Comparison of ENCODE assay signal across 1 cellular context in genomic region chr1:21775985-21776562, GRCh38.
TF ChIP-seq lines count a peak whose summit lies in the region.

No MANE protein-coding gene starts in this region.

TF ChIP-seq in HepG2, 621 proteins besides CTCF, POLR2A, EP300 and RAD21 (continued from another document):
- TF ChIP-seq, protein P1, sequence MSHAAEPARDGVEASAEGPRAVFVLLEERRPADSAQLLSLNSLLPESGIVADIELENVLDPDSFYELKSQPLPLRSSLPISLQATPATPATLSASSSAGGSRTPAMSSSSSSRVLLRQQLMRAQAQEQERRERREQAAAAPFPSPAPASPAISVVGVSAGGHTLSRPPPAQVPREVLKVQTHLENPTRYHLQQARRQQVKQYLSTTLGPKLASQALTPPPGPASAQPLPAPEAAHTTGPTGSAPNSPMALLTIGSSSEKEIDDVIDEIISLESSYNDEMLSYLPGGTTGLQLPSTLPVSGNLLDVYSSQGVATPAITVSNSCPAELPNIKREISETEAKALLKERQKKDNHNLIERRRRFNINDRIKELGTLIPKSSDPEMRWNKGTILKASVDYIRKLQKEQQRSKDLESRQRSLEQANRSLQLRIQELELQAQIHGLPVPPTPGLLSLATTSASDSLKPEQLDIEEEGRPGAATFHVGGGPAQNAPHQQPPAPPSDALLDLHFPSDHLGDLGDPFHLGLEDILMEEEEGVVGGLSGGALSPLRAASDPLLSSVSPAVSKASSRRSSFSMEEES (CRISPR knock-in tag; IDR thresholded peaks at IDR 0.05), result peak; percentile 88
- TF ChIP-seq GATAD2A (CRISPR knock-in tag; IDR thresholded peaks at IDR 0.05) (peak; percentile 98), ZNF614 (CRISPR knock-in tag; IDR thresholded peaks at IDR 0.05; ENCODE audit: borderline replicate concordance) (0 out of 2 replicates have a peak, but pooled peaks have one; percentile 39), IKZF5 (CRISPR knock-in tag; IDR thresholded peaks at IDR 0.05) (peak; percentile 84), ATF1 (CRISPR knock-in tag; IDR thresholded peaks at IDR 0.05) (peak; percentile 45; the same call in 1 of the 2 replicates), HDAC2 (CRISPR knock-in tag; IDR thresholded peaks at IDR 0.05) (peak; percentile 91), NR3C1 (CRISPR knock-in tag; IDR thresholded peaks at IDR 0.05) (no peak), KAT2B (IDR thresholded peaks at IDR 0.05; ENCODE audit: borderline replicate concordance, low read depth, low read length) (peak; percentile 17; the same call in 1 of the 2 replicates), ZNF562 (CRISPR knock-in tag; IDR thresholded peaks at IDR 0.05; ENCODE audit: borderline replicate concordance) (no peak), AHDC1 (CRISPR knock-in tag; IDR thresholded peaks at IDR 0.05; ENCODE audit: borderline replicate concordance) (peak; percentile 82; the same call in 1 of the 2 replicates), ZBTB39 (CRISPR knock-in tag; IDR thresholded peaks at IDR 0.05) (peak; percentile 62; the same call in 1 of the 2 replicates), ARID4A (CRISPR knock-in tag; IDR thresholded peaks at IDR 0.05; ENCODE audit: borderline replicate concordance) (peak; percentile 36; the same call in 1 of the 2 replicates), NFATC3 (CRISPR knock-in tag; IDR thresholded peaks at IDR 0.05) (no peak), ZFP36L1 (CRISPR knock-in tag; IDR thresholded peaks at IDR 0.05) (0 out of 2 replicates have a peak, but pooled peaks have one; percentile 30), ZNF331 (CRISPR knock-in tag; IDR thresholded peaks at IDR 0.05) (peak; percentile 56; the same call in 1 of the 2 replicates), FOXK2 (IDR thresholded peaks at IDR 0.05) (peak; percentile 73), TBX3 (IDR thresholded peaks at IDR 0.05; ENCODE audit: borderline replicate concordance) (peak; percentile 98), YEATS2 (CRISPR knock-in tag; IDR thresholded peaks at IDR 0.05; ENCODE audit: borderline replicate concordance) (no peak; the same call in 1 of the 2 replicates), SMAD3 (CRISPR knock-in tag; IDR thresholded peaks at IDR 0.05) (peak; percentile 97), TFAP4 (IDR thresholded peaks at IDR 0.05; ENCODE audit: borderline replicate concordance, low read depth) (0 out of 2 replicates have a peak, but pooled peaks have one; percentile 34)
- TF ChIP-seq, protein P2, sequence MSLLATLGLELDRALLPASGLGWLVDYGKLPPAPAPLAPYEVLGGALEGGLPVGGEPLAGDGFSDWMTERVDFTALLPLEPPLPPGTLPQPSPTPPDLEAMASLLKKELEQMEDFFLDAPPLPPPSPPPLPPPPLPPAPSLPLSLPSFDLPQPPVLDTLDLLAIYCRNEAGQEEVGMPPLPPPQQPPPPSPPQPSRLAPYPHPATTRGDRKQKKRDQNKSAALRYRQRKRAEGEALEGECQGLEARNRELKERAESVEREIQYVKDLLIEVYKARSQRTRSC (CRISPR knock-in tag; IDR thresholded peaks at IDR 0.05; ENCODE audit: low read depth), result no peak
- TF ChIP-seq, protein P3, sequence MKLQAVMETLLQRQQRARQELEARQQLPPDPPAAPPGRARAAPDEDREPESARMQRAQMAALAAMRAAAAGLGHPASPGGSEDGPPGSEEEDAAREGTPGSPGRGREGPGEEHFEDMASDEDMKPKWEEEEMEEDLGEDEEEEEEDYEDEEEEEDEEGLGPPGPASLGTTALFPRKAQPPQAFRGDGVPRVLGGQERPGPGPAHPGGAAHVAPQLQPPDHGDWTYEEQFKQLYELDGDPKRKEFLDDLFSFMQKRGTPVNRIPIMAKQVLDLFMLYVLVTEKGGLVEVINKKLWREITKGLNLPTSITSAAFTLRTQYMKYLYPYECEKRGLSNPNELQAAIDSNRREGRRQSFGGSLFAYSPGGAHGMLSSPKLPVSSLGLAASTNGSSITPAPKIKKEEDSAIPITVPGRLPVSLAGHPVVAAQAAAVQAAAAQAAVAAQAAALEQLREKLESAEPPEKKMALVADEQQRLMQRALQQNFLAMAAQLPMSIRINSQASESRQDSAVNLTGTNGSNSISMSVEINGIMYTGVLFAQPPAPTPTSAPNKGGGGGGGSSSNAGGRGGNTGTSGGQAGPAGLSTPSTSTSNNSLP (IDR thresholded peaks at IDR 0.05; ENCODE audit: low read depth, low read length), result peak; percentile 65; the same call in 1 of the 2 replicates
- TF ChIP-seq, protein P4, sequence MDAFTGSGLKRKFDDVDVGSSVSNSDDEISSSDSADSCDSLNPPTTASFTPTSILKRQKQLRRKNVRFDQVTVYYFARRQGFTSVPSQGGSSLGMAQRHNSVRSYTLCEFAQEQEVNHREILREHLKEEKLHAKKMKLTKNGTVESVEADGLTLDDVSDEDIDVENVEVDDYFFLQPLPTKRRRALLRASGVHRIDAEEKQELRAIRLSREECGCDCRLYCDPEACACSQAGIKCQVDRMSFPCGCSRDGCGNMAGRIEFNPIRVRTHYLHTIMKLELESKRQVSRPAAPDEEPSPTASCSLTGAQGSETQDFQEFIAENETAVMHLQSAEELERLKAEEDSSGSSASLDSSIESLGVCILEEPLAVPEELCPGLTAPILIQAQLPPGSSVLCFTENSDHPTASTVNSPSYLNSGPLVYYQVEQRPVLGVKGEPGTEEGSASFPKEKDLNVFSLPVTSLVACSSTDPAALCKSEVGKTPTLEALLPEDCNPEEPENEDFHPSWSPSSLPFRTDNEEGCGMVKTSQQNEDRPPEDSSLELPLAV (CRISPR knock-in tag; conservative IDR thresholded peaks at IDR 0.05; ENCODE audit: low read depth), result no peak
